ENCODE assay signal across 9 cellular contexts in genomic region chr5:145697251-145698016, GRCh38.
DNase-seq lines count a peak whose midpoint lies in the region; ATAC-seq and TF ChIP-seq lines count a peak whose summit lies in the region.
"Had no signal": no experiment of that assay in that cellular context is flagged by ENCODE, and none has a peak within 500 bp of the region (broad histone marks: within the 10 kb centered on the region; RNA-seq: fewer than 3 reads in every experiment).

No MANE protein-coding gene starts in this region.

- peak; percentile 58 for TF ChIP-seq CTCF in kidney epithelial cell (IDR thresholded peaks at IDR 0.05; ENCODE audit: insufficient read depth, low read length, poor library complexity, severe bottlenecking)

- no peaks in the 10 kb centered on the region for H3K36me3 ChIP-seq in kidney epithelial cell (ENCODE audit: control insufficient read depth, insufficient read depth, low read length)
- H3K36me3 ChIP-seq: neutrophil had no signal

- no peaks in the 10 kb centered on the region for H3K27me3 ChIP-seq in kidney epithelial cell (ENCODE audit: control insufficient read depth, insufficient read depth, low read length)
- H3K27me3 ChIP-seq: neutrophil had no signal

- ATAC-seq in GM18867 (IDR thresholded peaks at IDR 0.05; ENCODE audit: unreplicated experiment) = peak; percentile 90
- peak; percentile 90 for ATAC-seq in HG03342 (IDR thresholded peaks at IDR 0.05; ENCODE audit: unreplicated experiment)

- DNase-seq in COLO668 (lab: John Stamatoyannopoulos, UW; ENCODE audit: unreplicated experiment) = peak; percentile 2
- DNase-seq in UCSD-AML1 (lab: John Stamatoyannopoulos, UW; ENCODE audit: unreplicated experiment) = peak; percentile 17
- no peak for DNase-seq in kidney epithelial cell (ENCODE audit: low read depth)
- DNase-seq in NCI-H446 treated with DMSO at 0.1 percent for 48 hours (lab: John Stamatoyannopoulos, UW) = no peak
- DNase-seq in NCI-H2081 (lab: John Stamatoyannopoulos, UW) = no peak
- DNase-seq in retina = no peak

- no peak overlapping the region for H3K4me3 ChIP-seq in kidney epithelial cell (ENCODE audit: low read depth, low read length)

Comparison
In these comparisons a context has a peak if more than half of its experiments do, and no peak if none do; other contexts are left out.
1. DNase-seq: peak in COLO668 (single experiment) and UCSD-AML1 (single experiment); none in kidney epithelial cell (single experiment), NCI-H446 treated with DMSO at 0.1 percent for 48 hours (single experiment), NCI-H2081 (0 of 2) and retina (single experiment).